14 cellular contexts compared by ENCODE assay signal in genomic region chr20:20827992-20828597, GRCh38.
"Had no signal": no experiment of that assay in that cellular context is flagged by ENCODE, and none has a peak within 500 bp of the region (broad histone marks: within the 10 kb centered on the region; RNA-seq: fewer than 3 reads in every experiment).

No MANE protein-coding gene starts in this region.

- H3K4me1 ChIP-seq: colonic mucosa had no signal

- H3K27me3 ChIP-seq: colonic mucosa had no signal

- DNase-seq: activated CD4-positive, alpha-beta T cell treated with anti-CD3 and anti-CD28 coated beads, Interleukin-2, amount 50 U/mL, for 1 hour; activated CD8-positive, alpha-beta memory T cell treated with anti-CD3 and anti-CD28 coated beads for 24 hours; activated naive CD8-positive, alpha-beta T cell treated with anti-CD3 and anti-CD28 coated beads for 36 hours; central memory CD4-positive, alpha-beta T cell; colonic mucosa; esophagus squamous epithelium; glutamatergic neuron; left ventricle myocardium inferior; mesenchymal stem cell; natural killer cell; stimulated activated CD4-positive, alpha-beta T cell treated with anti-CD3 and anti-CD28 coated beads, Interleukin-4, amount 100 ng/mL, for 1 hour; stimulated activated naive B cell treated with anti-CD40 and anti-IgM and Interleukin-4, amounts not matched to agents 10 μg/mL and 1 μg/mL and 100 μg/mL, for 72 hours; tibial artery had no signal

- H3K4me3 ChIP-seq: colonic mucosa, esophagus squamous epithelium, left ventricle myocardium inferior, tibial artery had no signal

- H3K36me3 ChIP-seq: colonic mucosa, esophagus squamous epithelium, left ventricle myocardium inferior, tibial artery had no signal

- H3K27ac ChIP-seq: colonic mucosa, esophagus squamous epithelium, left ventricle myocardium inferior, tibial artery had no signal

- H3K9me3 ChIP-seq: colonic mucosa, left ventricle myocardium inferior, tibial artery had no signal

- ATAC-seq: activated CD4-positive, CD25-positive, alpha-beta regulatory T cell treated with anti-CD3 and anti-CD28 coated beads, Interleukin-2, amount 50 U/mL, for 24 hours; natural killer cell; stimulated activated naive B cell treated with anti-CD40 and anti-IgM and Interleukin-4, amounts not matched to agents 10 μg/mL and 1 μg/mL and 100 μg/mL, for 72 hours had no signal
